In genomic region chr15:77870195-77871065, GRCh38 we compare ENCODE assay signal across 8 cellular contexts.
DNase-seq lines count a peak whose midpoint lies in the region; ATAC-seq, FAIRE-seq and TF ChIP-seq lines count a peak whose summit lies in the region.

No MANE protein-coding gene starts in this region.

- no peak overlapping the region for H2BK12ac ChIP-seq in mesenchymal stem cell (ENCODE audit: low read length in 2 of 2)

- H3K9me3 ChIP-seq in endodermal cell (ENCODE audit: control insufficient read depth, low read length) = no peaks in the 10 kb centered on the region
- H3K9me3 ChIP-seq in mesenchymal stem cell (ENCODE audit: control insufficient read depth, low read length) = no peaks in the 10 kb centered on the region
- H3K9me3 ChIP-seq in stomach = no peaks in the 10 kb centered on the region

- DNase-seq in AG09309 (ENCODE audit: low read depth) = no peak
- DNase-seq in GM12892 (ENCODE audit: insufficient read length) = peak; percentile 70
- DNase-seq in NCI-H1092 (lab: John Stamatoyannopoulos, UW) = peak; percentile 4
- peak; percentile 31 for DNase-seq in activated B cell treated with CpG ODN at 0.5 μM for 24 hours
- DNase-seq in endodermal cell = peak; percentile 95
- DNase-seq in mesenchymal stem cell = peak; percentile 65
- peak; percentile 76 for DNase-seq in stomach

- peak overlapping the region in 1 of 2 experiments; percentile 49 for H3K14ac ChIP-seq in mesenchymal stem cell (ENCODE audit: low read length in 2 of 2)

- peaks cover 3% of the 10 kb centered on the region for H3K27me3 Mint-ChIP-seq in activated B cell treated with CpG ODN at 0.5 μM for 24 hours
- H3K27me3 Mint-ChIP-seq in endodermal cell (ENCODE audit: insufficient read depth) = peaks cover 6% of the 10 kb centered on the region

- no peaks in the 10 kb centered on the region for H3K36me3 ChIP-seq in endodermal cell (ENCODE audit: control insufficient read depth, insufficient read depth, low read length)
- H3K36me3 ChIP-seq in mesenchymal stem cell (ENCODE audit: control insufficient read depth in 1 of 2, insufficient read depth in 2 of 2, low read depth in 1 of 2, low read length in 2 of 2) = peaks cover 0 to 3% of the 10 kb centered on the region in 2 experiments
- H3K36me3 ChIP-seq in stomach = no peaks in the 10 kb centered on the region

- H3K23ac ChIP-seq in mesenchymal stem cell (ENCODE audit: low read length in 2 of 2) = no peak overlapping the region

- H3K4ac ChIP-seq in mesenchymal stem cell (ENCODE audit: low read depth in 1 of 2, low read length in 2 of 2) = no peak overlapping the region

- CTCF ChIA-PET in activated B cell treated with CpG ODN at 0.5 μM for 24 hours (lab: Charles Lee) = interaction anchor here (0.8 kb wide), 1 partner anchor 150 kb away, joined by 3 read pairs; no protein-coding TSS in a partner anchor

- ATAC-seq in activated B cell treated with CpG ODN at 0.5 μM for 24 hours (ENCODE audit: low read depth) (peak; percentile 69), GM21360 (IDR thresholded peaks at IDR 0.05; ENCODE audit: unreplicated experiment) (no peak)

- intact Hi-C loops in activated B cell treated with CpG ODN at 0.5 μM for 24 hours (cut with micrococcal nuclease) = loop anchor here (5.0 to 10.0 kb wide), 3 partner anchors 238 to 1676 kb away; partner anchors contain the start of gene LINGO1
- intact Hi-C loops in stomach (cut with DNase I; ENCODE audit: low total_unique reads) = no loop called here

- TF ChIP-seq POLR2A in GM12892 (IDR thresholded peaks at IDR 0.05; ENCODE audit: low read depth, low read length) (no peak), stomach (IDR thresholded peaks at IDR 0.05) (no peak)

- no peak overlapping the region for H3K9ac ChIP-seq in endodermal cell (ENCODE audit: extremely low read depth, low read length, poor library complexity, severe bottlenecking)
- H3K9ac ChIP-seq in mesenchymal stem cell (ENCODE audit: low read length) = no peak overlapping the region

- POLR2A ChIA-PET in activated B cell treated with CpG ODN at 0.5 μM for 24 hours (lab: Charles Lee) = no interaction called here

- H3K4me3 Mint-ChIP-seq in activated B cell treated with CpG ODN at 0.5 μM for 24 hours (no peak overlapping the region), endodermal cell (no peak overlapping the region)

- no peak overlapping the region for H3K4me2 ChIP-seq in mesenchymal stem cell (ENCODE audit: low read length, poor library complexity, severe bottlenecking)

- no peak overlapping the region for H2AK5ac ChIP-seq in mesenchymal stem cell (ENCODE audit: low read length, severe bottlenecking)

- H3K4me1 Mint-ChIP-seq in activated B cell treated with CpG ODN at 0.5 μM for 24 hours (no peaks in the 10 kb centered on the region), endodermal cell (no peaks in the 10 kb centered on the region)

- peak overlapping the region; percentile 61 for H4K91ac ChIP-seq in mesenchymal stem cell (ENCODE audit: low read length)

- TF ChIP-seq EP300 in stomach (IDR thresholded peaks at IDR 0.05) = no peak

- no peak overlapping the region for H3K27ac Mint-ChIP-seq in activated B cell treated with CpG ODN at 0.5 μM for 24 hours
- no peak overlapping the region for H3K27ac Mint-ChIP-seq in endodermal cell

- H3K4me3 ChIP-seq in AG09309 (ENCODE audit: control insufficient read depth, low read depth, low read length) (no peak overlapping the region), endodermal cell (ENCODE audit: low read length) (no peak overlapping the region), mesenchymal stem cell (ENCODE audit: insufficient read depth in 1 of 2, low read depth in 1 of 2, low read length in 2 of 2) (no peak overlapping the region), stomach (no peak overlapping the region)

- peak; percentile 84 for TF ChIP-seq CTCF in AG09309 (IDR thresholded peaks at IDR 0.05; ENCODE audit: control insufficient read depth, insufficient read depth, low read depth, low read length, missing control alignments)
- peak; percentile 45 for TF ChIP-seq CTCF in activated B cell treated with CpG ODN at 0.5 μM for 24 hours (IDR thresholded peaks at IDR 0.05)
- TF ChIP-seq CTCF in endodermal cell (conservative IDR thresholded peaks at IDR 0.05) = peak; percentile 86
- peak in 5 of 7 experiments; percentile 62 to 91 (median 80) for TF ChIP-seq CTCF in stomach (IDR thresholded peaks at IDR 0.05)

- H3K36me3 Mint-ChIP-seq in activated B cell treated with CpG ODN at 0.5 μM for 24 hours (ENCODE audit: low read depth) (no peaks in the 10 kb centered on the region), endodermal cell (ENCODE audit: low read depth) (no peaks in the 10 kb centered on the region)

- no peaks in the 10 kb centered on the region for H3K4me1 ChIP-seq in endodermal cell (ENCODE audit: control insufficient read depth, insufficient read depth, low read length)
- H3K4me1 ChIP-seq in mesenchymal stem cell (ENCODE audit: control insufficient read depth, insufficient read depth, low read depth, low read length) = peaks cover 32% of the 10 kb centered on the region
- H3K4me1 ChIP-seq in stomach = peaks cover 0 to 11% (median 3%) of the 10 kb centered on the region in 4 donors

- H3K9me3 Mint-ChIP-seq in activated B cell treated with CpG ODN at 0.5 μM for 24 hours (no peaks in the 10 kb centered on the region), endodermal cell (no peaks in the 10 kb centered on the region)

- WGBS in endodermal cell (ENCODE audit: insufficient coverage in 1 of 2, insufficient read length in 1 of 2), 2 experiments = 41 to 47% methylated on average over 17 to 21 of the region's 21 CpGs
- 44% methylated on average over 21 of the region's 21 CpGs for WGBS in mesenchymal stem cell
- 24 to 31% (median 27%) methylated on average over 16 to 21 of the region's 21 CpGs for WGBS in stomach, 5 donors

- no peak overlapping the region for H4K8ac ChIP-seq in mesenchymal stem cell (ENCODE audit: low read length)

- H2AFZ ChIP-seq in mesenchymal stem cell (ENCODE audit: low read depth, low read length) = no peak overlapping the region

- H3K27me3 ChIP-seq in endodermal cell (ENCODE audit: control insufficient read depth, insufficient read depth, low read length, poor library complexity, severe bottlenecking) = no peaks in the 10 kb centered on the region
- H3K27me3 ChIP-seq in mesenchymal stem cell (ENCODE audit: control insufficient read depth in 1 of 2, insufficient read depth in 1 of 2, low read length in 2 of 2) = peaks cover 11 to 51% of the 10 kb centered on the region in 2 experiments
- H3K27me3 ChIP-seq in stomach = peaks cover 0 to 12% (median 0%) of the 10 kb centered on the region in 3 donors

- H2BK120ac ChIP-seq in mesenchymal stem cell (ENCODE audit: low read depth, low read length) = no peak overlapping the region

- no peak overlapping the region for H2BK5ac ChIP-seq in mesenchymal stem cell (ENCODE audit: low read depth, low read length, poor library complexity, severe bottlenecking)

- no peak overlapping the region for H2BK15ac ChIP-seq in mesenchymal stem cell (ENCODE audit: low read depth, poor library complexity, severe bottlenecking)

- no peak overlapping the region for H3K18ac ChIP-seq in mesenchymal stem cell (ENCODE audit: low read depth in 1 of 2, low read length in 2 of 2)

- peak; percentile 91 for FAIRE-seq in GM12892 (lab: Jason Lieb, UNC)

- H3K79me1 ChIP-seq in mesenchymal stem cell (replicated peaks; ENCODE audit: low read length, poor library complexity, severe bottlenecking) = no peaks in the 10 kb centered on the region

- H3K27ac ChIP-seq in endodermal cell (ENCODE audit: low read depth, low read length) (no peak overlapping the region), mesenchymal stem cell (ENCODE audit: low read length, poor library complexity, severe bottlenecking) (no peak overlapping the region), stomach (no peak overlapping the region)
